ENCODE assay signal across 27 cellular contexts in the genomic region with DNA sequence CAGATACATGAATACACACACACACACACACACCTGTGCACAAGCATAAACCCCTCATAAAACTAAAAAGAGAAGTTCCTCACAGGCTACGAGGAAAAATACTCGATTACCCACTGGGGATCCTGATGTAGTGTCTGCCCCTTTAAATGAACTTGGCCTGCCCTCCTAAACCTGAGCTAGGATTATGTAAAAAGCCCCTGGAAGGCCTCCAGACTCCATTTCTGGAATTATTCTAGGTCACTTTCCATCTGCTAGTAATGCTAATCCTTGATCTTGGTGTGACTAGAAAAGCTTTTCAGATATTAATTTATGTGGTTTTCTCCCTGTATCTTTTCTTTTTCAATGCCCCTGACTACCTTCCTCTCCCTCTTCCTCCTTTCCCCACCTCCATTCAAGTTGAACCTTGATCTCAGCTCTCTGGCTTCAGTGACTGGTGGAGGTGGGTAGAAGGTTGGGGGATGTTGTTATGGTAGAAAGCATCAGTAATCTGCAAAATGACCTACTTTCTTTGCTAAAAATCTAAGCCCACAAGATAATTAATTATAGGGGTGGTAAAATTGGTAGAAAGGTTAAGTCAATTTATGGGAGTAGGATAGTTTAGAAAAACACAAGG.
"Had no signal": no experiment of that assay in that cellular context is flagged by ENCODE, and none has a peak within 500 bp of the region (broad histone marks: within the 10 kb centered on the region; RNA-seq: fewer than 3 reads in every experiment).

No MANE protein-coding gene starts in this region.

- H2AFZ ChIP-seq: neural progenitor cell had no signal

- H3K9me3 ChIP-seq: lower lobe of right lung, thoracic aorta had no signal

- H3K9me3 Mint-ChIP-seq: activated B cell treated with CpG ODN at 0.5 μM for 24 hours; activated CD8-positive, alpha-beta T cell treated with anti-CD3 and anti-CD28 coated beads for 36 hours; activated T-helper 2 cell treated with anti-CD3 and anti-CD28 coated beads, Interferon-gamma antibody, Interleukin-2, Interleukin-4, amounts not matched to agents 10 μg/mL and 5 μg/mL and 100 μg/mL, durations not matched to agents 14 hours and 24 hours and 36 hours; dendritic cell treated with granulocyte-macrophage colony-stimulating factor and Interleukin-4, amounts not matched to agents 40 ng/mL and 50 ng/mL, for 4 days; neural progenitor cell; stimulated activated naive CD8-positive, alpha-beta T cell treated with anti-CD3 and anti-CD28 coated beads, Interleukin-15, Interleukin-2, amounts not matched to agents 100 ng/mL and 50 ng/mL, for 24 hours had no signal

- H3K27ac Mint-ChIP-seq: activated B cell treated with CpG ODN at 0.5 μM for 24 hours; activated CD8-positive, alpha-beta T cell treated with anti-CD3 and anti-CD28 coated beads for 36 hours; activated naive CD4-positive, alpha-beta T cell treated with anti-CD3 and anti-CD28 coated beads, Interleukin-2, amount 50 U/mL, for 72 hours; activated T-helper 2 cell treated with anti-CD3 and anti-CD28 coated beads, Interferon-gamma antibody, Interleukin-2, Interleukin-4, amounts not matched to agents 10 μg/mL and 5 μg/mL and 100 μg/mL, durations not matched to agents 14 hours and 24 hours and 36 hours; dendritic cell treated with granulocyte-macrophage colony-stimulating factor and Interleukin-4, amounts not matched to agents 40 ng/mL and 50 ng/mL, for 4 days; endodermal cell; natural killer cell; neural progenitor cell; stimulated activated naive CD8-positive, alpha-beta T cell treated with anti-CD3 and anti-CD28 coated beads, Interleukin-15, Interleukin-2, amounts not matched to agents 100 ng/mL and 50 ng/mL, for 24 hours had no signal

- H3K4me1 ChIP-seq: lower lobe of right lung, neural progenitor cell had no signal

- H3K4me1 Mint-ChIP-seq: activated B cell treated with CpG ODN at 0.5 μM for 24 hours, endodermal cell, natural killer cell, neural progenitor cell had no signal

- ATAC-seq: activated CD8-positive, alpha-beta T cell treated with anti-CD3 and anti-CD28 coated beads for 36 hours; activated naive CD4-positive, alpha-beta T cell treated with anti-CD3 and anti-CD28 coated beads, Interleukin-2, amount 50 U/mL, for 72 hours; body of pancreas; esophagus mucosa; lower lobe of right lung; natural killer cell; sciatic nerve had no signal

- H3K27me3 ChIP-seq: body of pancreas, cardiac muscle cell, neural progenitor cell had no signal

- H3K9ac ChIP-seq: neural progenitor cell had no signal

- H3K36me3 Mint-ChIP-seq: activated naive CD4-positive, alpha-beta T cell treated with anti-CD3 and anti-CD28 coated beads, Interleukin-2, amount 50 U/mL, for 72 hours; natural killer cell; neural progenitor cell had no signal

- H3K4me2 ChIP-seq: neural progenitor cell had no signal

- H3K27ac ChIP-seq: body of pancreas, cardiac muscle cell, lower lobe of right lung, neural progenitor cell, skin epidermis, thoracic aorta had no signal

- H3K4me3 ChIP-seq: body of pancreas, cardiac muscle cell, lower lobe of right lung, neural progenitor cell, skin epidermis, thoracic aorta had no signal

- H3K36me3 ChIP-seq: cardiac muscle cell, lower lobe of right lung, neural progenitor cell, thoracic aorta had no signal

- DNase-seq: activated B cell treated with CpG ODN at 0.5 μM for 24 hours; activated CD4-positive, alpha-beta T cell treated with anti-CD3 and anti-CD28 coated beads, Interleukin-2, amount 50 U/mL, for 1 hour; activated CD8-positive, alpha-beta T cell treated with anti-CD3 and anti-CD28 coated beads for 36 hours; activated T-cell treated with anti-CD3 and anti-CD28 coated beads, Interleukin-2, amount 50 U/mL, for 48 hours; aorta; endodermal cell; foreskin melanocyte; islet precursor cell; lower lobe of right lung; mesenchymal stem cell; natural killer cell; occipital lobe; stimulated activated CD4-positive, alpha-beta T cell treated with anti-CD3 and anti-CD28 coated beads, Interleukin-12 subunit alpha, Interleukin-12 subunit beta, amount 100 ng/mL, for 4 hours; stimulated activated CD4-positive, alpha-beta T cell treated with anti-CD3 and anti-CD28 coated beads, Interleukin-4, amount 100 ng/mL, for 1 hour; T-helper 2 cell; trophoblast cell had no signal

- H3K4me3 Mint-ChIP-seq: activated B cell treated with CpG ODN at 0.5 μM for 24 hours; activated CD8-positive, alpha-beta T cell treated with anti-CD3 and anti-CD28 coated beads for 36 hours; dendritic cell treated with granulocyte-macrophage colony-stimulating factor and Interleukin-4, amounts not matched to agents 40 ng/mL and 50 ng/mL, for 4 days; endodermal cell; natural killer cell; neural progenitor cell; stimulated activated naive CD8-positive, alpha-beta T cell treated with anti-CD3 and anti-CD28 coated beads, Interleukin-15, Interleukin-2, amounts not matched to agents 100 ng/mL and 50 ng/mL, for 24 hours had no signal

- H3K27me3 Mint-ChIP-seq: dendritic cell treated with granulocyte-macrophage colony-stimulating factor and Interleukin-4, amounts not matched to agents 40 ng/mL and 50 ng/mL, for 4 days had no signal
